2 cellular contexts compared by ENCODE assay signal in the genomic region with DNA sequence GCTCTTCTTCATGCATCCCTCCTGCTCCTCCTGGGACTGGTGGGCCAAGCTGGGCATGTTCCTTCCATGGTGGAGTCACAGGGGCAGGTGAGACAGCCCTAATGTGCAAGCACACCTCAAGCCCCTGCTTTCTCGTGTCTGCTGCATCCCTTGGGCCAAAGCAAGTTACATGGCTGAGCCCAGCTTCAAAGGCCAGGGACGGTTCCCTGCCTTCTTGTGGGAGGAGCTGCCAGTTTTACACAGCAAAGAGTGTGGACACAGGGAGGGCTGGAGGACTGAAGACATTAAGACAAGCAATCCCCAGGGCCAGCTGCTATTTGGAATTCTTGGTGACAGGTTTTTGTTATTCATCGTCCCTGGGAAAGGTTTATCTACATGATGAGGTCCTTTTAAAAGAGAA.
TF ChIP-seq lines count a peak whose summit lies in the region.

No MANE protein-coding gene starts in this region.

TF ChIP-seq in WTC11, 78 proteins besides CTCF, POLR2A, EP300 and RAD21:
- TF ChIP-seq, protein P1, sequence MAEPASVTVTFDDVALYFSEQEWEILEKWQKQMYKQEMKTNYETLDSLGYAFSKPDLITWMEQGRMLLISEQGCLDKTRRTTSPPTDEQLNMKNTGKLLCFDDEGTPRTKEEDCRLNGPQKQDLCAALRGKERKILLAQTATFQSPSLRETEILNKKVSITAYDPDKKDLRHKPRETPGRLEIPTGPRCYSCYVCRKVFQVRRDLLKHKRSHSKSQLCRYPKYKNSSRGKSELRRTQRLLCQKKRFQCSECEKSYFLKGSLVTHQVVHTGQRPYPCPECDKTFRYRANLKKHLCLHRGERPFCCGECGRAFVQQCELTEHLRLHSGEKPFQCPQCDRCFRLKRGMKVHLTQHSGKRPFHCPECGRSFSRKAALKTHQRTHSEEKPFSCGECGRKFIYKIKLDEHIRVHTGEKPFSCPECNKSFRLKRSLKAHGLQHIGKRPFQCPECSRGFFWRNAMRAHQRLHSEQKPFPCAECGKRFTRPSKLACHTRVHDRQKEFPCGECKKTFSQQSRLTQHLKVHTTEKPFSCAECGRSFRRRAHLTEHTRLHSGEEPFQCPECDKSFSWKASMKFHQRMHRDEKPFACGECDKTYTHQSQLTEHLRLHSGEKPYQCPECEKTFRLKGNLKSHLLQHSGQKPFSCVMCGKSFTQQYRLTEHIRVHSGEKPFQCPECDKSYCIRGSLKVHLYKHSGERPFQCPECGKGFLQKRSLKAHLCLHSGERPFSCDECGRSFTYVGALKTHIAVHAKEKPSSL (CRISPR knock-in tag; conservative IDR thresholded peaks at IDR 0.05) = no peak
- TF ChIP-seq ZNF423 (CRISPR knock-in tag; IDR thresholded peaks at IDR 0.05) = no peak
- no peak for TF ChIP-seq RORB (CRISPR knock-in tag; IDR thresholded peaks at IDR 0.05)
TF ChIP-seq in WTC11: peak in this region for 0.

TF ChIP-seq in H1, 55 proteins besides CTCF, POLR2A, EP300 and RAD21:
- TF ChIP-seq CBX8 (IDR thresholded peaks at IDR 0.05; ENCODE audit: borderline replicate concordance, low read depth, low read length) = no peak
- TF ChIP-seq PHF8 (conservative IDR thresholded peaks at IDR 0.05; ENCODE audit: low read depth, low read length) = no peak
- no peak for TF ChIP-seq SUZ12 (IDR thresholded peaks at IDR 0.05; ENCODE audit: low read length)
- no peak for TF ChIP-seq RXRA (IDR thresholded peaks at IDR 0.05; ENCODE audit: insufficient read depth, low read depth, low read length)
- TF ChIP-seq SIN3A (conservative IDR thresholded peaks at IDR 0.05 in 1 of 2, IDR thresholded peaks at IDR 0.05 in 1 of 2; ENCODE audit: low read depth in 1 of 2, low read length in 2 of 2) = no peak
- no peak for TF ChIP-seq GABPA (IDR thresholded peaks at IDR 0.05; ENCODE audit: borderline replicate concordance, insufficient read depth, low read length)
- TF ChIP-seq KDM1A (IDR thresholded peaks at IDR 0.05; ENCODE audit: borderline replicate concordance, low read length) = no peak
- TF ChIP-seq JUN (IDR thresholded peaks at IDR 0.05; ENCODE audit: low read depth, low read length) = no peak
- no peak for TF ChIP-seq NANOG (IDR thresholded peaks at IDR 0.05; ENCODE audit: insufficient read depth, low read depth, low read length, poor library complexity, severe bottlenecking)
- TF ChIP-seq, protein P2, sequence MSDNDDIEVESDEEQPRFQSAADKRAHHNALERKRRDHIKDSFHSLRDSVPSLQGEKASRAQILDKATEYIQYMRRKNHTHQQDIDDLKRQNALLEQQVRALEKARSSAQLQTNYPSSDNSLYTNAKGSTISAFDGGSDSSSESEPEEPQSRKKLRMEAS (IDR thresholded peaks at IDR 0.05) = no peak
- TF ChIP-seq SRF (IDR thresholded peaks at IDR 0.05; ENCODE audit: low read depth, low read length) = no peak
- no peak for TF ChIP-seq BACH1 (IDR thresholded peaks at IDR 0.05; ENCODE audit: low read length)
TF ChIP-seq in H1: peak in this region for 0.
